24 cellular contexts compared by ENCODE assay signal in the genomic region with DNA sequence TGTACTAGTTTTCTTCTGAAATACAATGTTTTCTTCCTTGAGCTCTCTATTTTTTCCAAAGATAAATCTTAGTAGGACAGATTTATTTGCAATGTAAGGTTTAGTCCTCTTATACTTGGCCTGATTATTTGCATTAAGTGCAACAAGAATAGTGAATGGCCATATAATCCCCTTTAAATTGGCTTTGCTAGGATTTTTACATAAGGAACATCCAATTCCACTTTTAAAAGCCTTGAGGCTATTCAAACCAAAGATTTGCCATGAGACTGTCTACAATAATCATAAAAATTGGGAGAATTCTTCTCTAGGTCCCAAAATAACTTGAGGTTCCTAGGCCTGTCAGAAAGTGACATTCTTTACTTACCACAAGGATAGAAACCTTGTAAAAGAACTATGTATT.
"Had no signal": no experiment of that assay in that cellular context is flagged by ENCODE, and none has a peak within 500 bp of the region (broad histone marks: within the 10 kb centered on the region; RNA-seq: fewer than 3 reads in every experiment).

No MANE protein-coding gene starts in this region.

- H3K4me3 ChIP-seq: neural progenitor cell, ovary, psoas muscle, right lobe of liver, sigmoid colon, stomach, thoracic aorta, thyroid gland, tibial nerve, upper lobe of left lung, vagina had no signal

- FAIRE-seq: small intestine, urothelium cell line had no signal

- H3K9me3 ChIP-seq: ovary, psoas muscle, right lobe of liver, sigmoid colon, stomach, thoracic aorta, thyroid gland, tibial nerve, upper lobe of left lung, vagina had no signal

- H3K36me3 ChIP-seq: neural progenitor cell, ovary, right lobe of liver, sigmoid colon, stomach, thoracic aorta, thyroid gland, tibial nerve, upper lobe of left lung, vagina had no signal

- DNase-seq: occipital lobe; ovary; posterior cingulate gyrus; psoas muscle; right cardiac atrium; right lobe of liver; sigmoid colon; small intestine; stimulated activated CD4-positive, alpha-beta T cell treated with anti-CD3 and anti-CD28 coated beads, Interleukin-15, amount 100 ng/mL, for 24 hours; stimulated activated CD4-positive, alpha-beta T cell treated with anti-CD3 and anti-CD28 coated beads, Interleukin-2, amount 100 ng/mL, for 24 hours; stimulated activated CD4-positive, alpha-beta T cell treated with anti-CD3 and anti-CD28 coated beads, Interleukin-2, amount 100 ng/mL, for 48 hours; stimulated activated CD4-positive, alpha-beta T cell treated with anti-CD3 and anti-CD28 coated beads, Interleukin-4, amount 100 ng/mL, for 24 hours; stimulated activated naive B cell treated with anti-CD40 and anti-IgM and Interleukin-4, amounts not matched to agents 10 μg/mL and 1 μg/mL and 100 μg/mL, for 72 hours; stimulated activated naive CD4-positive, alpha-beta T cell treated with Interleukin-2 at 50 U/mL for 16 hours; stomach; thyroid gland; trophoblast cell; upper lobe of left lung had no signal

- H3K27me3 ChIP-seq: neural progenitor cell, ovary, right lobe of liver, sigmoid colon, stomach, thyroid gland, tibial nerve, upper lobe of left lung, vagina had no signal

- H3K4me1 ChIP-seq: neural progenitor cell, parathyroid adenoma, psoas muscle, right lobe of liver, sigmoid colon, stomach, thyroid gland, tibial nerve, upper lobe of left lung, vagina had no signal
